In genomic region chr1:2638466-2639115, GRCh38 we compare ENCODE assay signal across 30 cellular contexts. TPM values are rescaled to one million over a fixed set of nuclear protein-coding genes. Genes with fewer than 3 reads are reported as not detected.
DNase-seq lines count a peak whose midpoint lies in the region; ATAC-seq and TF ChIP-seq lines count a peak whose summit lies in the region.
"Had no signal": no experiment of that assay in that cellular context is flagged by ENCODE, and none has a peak within 500 bp of the region (broad histone marks: within the 10 kb centered on the region; RNA-seq: fewer than 3 reads in every experiment).

No MANE protein-coding gene starts in this region.

- peaks cover 0 to 18% of the 10 kb centered on the region in 2 donors for H3K36me3 Mint-ChIP-seq in activated naive CD4-positive, alpha-beta T cell treated with anti-CD3 and anti-CD28 coated beads, Interleukin-2, amount 50 U/mL, for 72 hours
- no peaks in the 10 kb centered on the region for H3K36me3 Mint-ChIP-seq in type B pancreatic cell
- H3K36me3 Mint-ChIP-seq: natural killer cell had no signal

- H3K27me3 ChIP-seq in testis, result no peaks in the 10 kb centered on the region
- H3K27me3 ChIP-seq: foreskin keratinocyte, pancreas had no signal

- H3K4me3 Mint-ChIP-seq in type B pancreatic cell, result no peak overlapping the region
- H3K4me3 Mint-ChIP-seq: natural killer cell had no signal

- no peak overlapping the region for H3K27ac ChIP-seq in testis
- H3K27ac ChIP-seq: esophagus squamous epithelium, foreskin keratinocyte, pancreas, suprapubic skin, WERI-Rb-1 had no signal

- H3K4me3 ChIP-seq in testis, result no peak overlapping the region
- H3K4me3 ChIP-seq: esophagus squamous epithelium, pancreas, suprapubic skin had no signal

- no peaks in the 10 kb centered on the region for H3K9me3 ChIP-seq in testis
- H3K9me3 ChIP-seq: pancreas, suprapubic skin had no signal

- peaks cover 22% of the 10 kb centered on the region for H3K4me1 ChIP-seq in testis
- H3K4me1 ChIP-seq: foreskin keratinocyte had no signal

- peaks cover 0 to 8% of the 10 kb centered on the region in 2 donors for H3K9me3 Mint-ChIP-seq in activated naive CD4-positive, alpha-beta T cell treated with anti-CD3 and anti-CD28 coated beads, Interleukin-2, amount 50 U/mL, for 72 hours
- H3K9me3 Mint-ChIP-seq in type B pancreatic cell, result no peaks in the 10 kb centered on the region
- H3K9me3 Mint-ChIP-seq: natural killer cell had no signal

- H3K27me3 Mint-ChIP-seq in type B pancreatic cell, result peaks cover 12% of the 10 kb centered on the region

- no peak for ATAC-seq in activated naive CD4-positive, alpha-beta T cell treated with anti-CD3 and anti-CD28 coated beads, Interleukin-2, amount 50 U/mL, for 72 hours
- no peak for ATAC-seq in GM21576 (IDR thresholded peaks at IDR 0.05; ENCODE audit: unreplicated experiment)
- ATAC-seq: foreskin keratinocyte, natural killer cell, Panc1, pancreas had no signal

- H3K36me3 ChIP-seq in testis (ENCODE audit: low read depth, missing control alignments), result no peaks in the 10 kb centered on the region
- H3K36me3 ChIP-seq: esophagus squamous epithelium, pancreas, suprapubic skin, WERI-Rb-1 had no signal

- TF ChIP-seq POLR2A in testis (IDR thresholded peaks at IDR 0.05), result no peak

- TF ChIP-seq CTCF in type B pancreatic cell (conservative IDR thresholded peaks at IDR 0.05) (no peak), testis (IDR thresholded peaks at IDR 0.05) (no peak)

- intact Hi-C loops in testis (cut with DNase I; ENCODE audit: low total_unique reads), result no loop called here

- DNase-seq in activated naive CD4-positive, alpha-beta T cell treated with anti-CD3 and anti-CD28 coated beads, Interleukin-2, amount 50 U/mL, for 72 hours (ENCODE audit: low spot score in 2 of 2), result no peak
- no peak for DNase-seq in activated naive CD4-positive, alpha-beta T cell treated with anti-CD3 and anti-CD28 coated beads, Interleukin-2, amount 50 U/mL, for 16 hours
- peak; percentile 2 for DNase-seq in RPMI8226
- peak; percentile 86 for DNase-seq in mesenteric fat pad (ENCODE audit: low spot score)
- DNase-seq in type B pancreatic cell (ENCODE audit: extremely low spot score, unreplicated experiment), result peak; percentile 65
- no peak for DNase-seq in HCEC 1CT
- no peak for DNase-seq in testis
- DNase-seq: activated CD4-positive, alpha-beta T cell treated with anti-CD3 and anti-CD28 coated beads for 48 hours; activated naive CD4-positive, alpha-beta T cell; AML-193; amygdala; DMS 273 treated with DMSO at 0.1 percent for 48 hours; EL; esophagus squamous epithelium; foreskin keratinocyte; natural killer cell; NCI-H2107; NCI-H446; NCI-H774; retina; SIG-M5; small intestine; stimulated activated naive CD4-positive, alpha-beta T cell treated with Interleukin-2 at 50 U/mL for 16 hours; WERI-Rb-1 had no signal

- no peaks in the 10 kb centered on the region for H3K4me1 Mint-ChIP-seq in type B pancreatic cell (ENCODE audit: unreplicated experiment)

- 63 to 69% methylated on average over 6 to 16 of the region's 16 CpGs for WGBS in testis, 2 donors

- peak overlapping the region; percentile 62 to 77 for H3K27ac Mint-ChIP-seq in activated naive CD4-positive, alpha-beta T cell treated with anti-CD3 and anti-CD28 coated beads, Interleukin-2, amount 50 U/mL, for 72 hours
- peak overlapping the region; percentile 23 for H3K27ac Mint-ChIP-seq in type B pancreatic cell

RNA-seq across cellular contexts. Expression of gene MMEL1, which starts 5.8 kb away (rescaled TPM):
- 1 to 10 TPM; 1.4 to 2.5 TPM for total RNA-seq in activated naive CD4-positive, alpha-beta T cell treated with anti-CD3 and anti-CD28 coated beads, Interleukin-2, amount 50 U/mL, for 72 hours
- total RNA-seq in mesenteric fat pad (3.2 TPM), type B pancreatic cell (ENCODE audit: low replicate concordance) (1.1 TPM in 1 of 2 replicates, not detected in the other), testis (10 to 100 TPM; 17.2 to 18.8 TPM)
- polyA plus RNA-seq in testis (ENCODE audit: insufficient read depth, low read depth, low replicate concordance), result 36.4 TPM
- total RNA-seq: A673, foreskin keratinocyte, H4 had no signal

RNA-seq across cellular contexts. Expression of gene PRXL2B, which starts 52.0 kb away (rescaled TPM):
- total RNA-seq in activated naive CD4-positive, alpha-beta T cell treated with anti-CD3 and anti-CD28 coated beads, Interleukin-2, amount 50 U/mL, for 72 hours, result 10 to 100 TPM; 34.7 to 38.8 TPM
- total RNA-seq in mesenteric fat pad, result 12.4 TPM
- 33.7 and 40.3 TPM in 2 replicates for total RNA-seq in type B pancreatic cell (ENCODE audit: low replicate concordance)
- 10 to 100 TPM; 20.9 to 25.1 TPM for total RNA-seq in testis
- 16.5 TPM for polyA plus RNA-seq in testis (ENCODE audit: insufficient read depth, low read depth, low replicate concordance)

Comparison
In these comparisons a context has a peak if more than half of its experiments do, and no peak if none do; other contexts are left out.
1. DNase-seq: peak in RPMI8226 (single experiment), mesenteric fat pad (single experiment) and type B pancreatic cell (single experiment); none in activated naive CD4-positive, alpha-beta T cell treated with anti-CD3 and anti-CD28 coated beads, Interleukin-2, amount 50 U/mL, for 72 hours (0 of 2), activated naive CD4-positive, alpha-beta T cell treated with anti-CD3 and anti-CD28 coated beads, Interleukin-2, amount 50 U/mL, for 16 hours (single experiment), HCEC 1CT (single experiment) and testis (single experiment).